Comparison of ENCODE assay signal across 9 cellular contexts in the genomic region with DNA sequence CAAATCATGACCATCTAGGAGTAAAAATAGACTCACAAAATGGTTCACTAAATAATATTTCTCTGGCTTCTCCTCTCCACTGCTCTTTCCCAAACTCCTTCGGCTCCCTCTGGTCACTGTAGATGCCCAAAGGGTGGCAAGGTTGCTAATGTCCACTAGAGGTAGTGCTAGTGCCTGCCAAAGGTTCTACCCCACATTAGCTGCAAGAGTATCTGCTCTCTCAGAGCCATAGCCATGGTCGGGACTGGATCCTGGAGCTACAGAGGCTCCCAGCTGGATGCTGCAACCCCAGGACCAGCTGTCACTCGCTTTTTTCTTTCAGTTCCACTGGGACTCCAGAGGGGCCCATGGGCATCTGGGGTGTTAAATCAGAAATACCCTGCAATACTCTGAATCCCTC. TPM values are rescaled to one million over a fixed set of nuclear protein-coding genes. Genes with fewer than 3 reads are reported as not detected.
DNase-seq lines count a peak whose midpoint lies in the region; ATAC-seq and TF ChIP-seq lines count a peak whose summit lies in the region.
"Had no signal": no experiment of that assay in that cellular context is flagged by ENCODE, and none has a peak within 500 bp of the region (broad histone marks: within the 10 kb centered on the region; RNA-seq: fewer than 3 reads in every experiment).

No MANE protein-coding gene starts in this region.

- POLR2A ChIA-PET in RWPE1 (lab: Yijun Ruan, JAX; ENCODE audit: low non-redundant PET) = no interaction called here

- peak; percentile 10 for DNase-seq in AG09309 (ENCODE audit: low read depth)
- DNase-seq in H7 = peak; percentile 79
- no peak for DNase-seq in RWPE1 (ENCODE audit: low spot score)
- peak; percentile 25 for DNase-seq in glomerular visceral epithelial cell (ENCODE audit: extremely low spot score)
- DNase-seq in amygdala (lab: John Stamatoyannopoulos, UW) = no peak
- no peak for DNase-seq in transverse colon
- DNase-seq: stimulated activated CD4-positive, alpha-beta T cell treated with anti-CD3 and anti-CD28 coated beads, Interleukin-4, amount 100 ng/mL, for 1 hour had no signal

- CTCF ChIA-PET in RWPE1 (lab: Yijun Ruan, JAX) = no interaction called here

- TF ChIP-seq EP300 in transverse colon (IDR thresholded peaks at IDR 0.05; ENCODE audit: low read depth) = no peak

- H3K4me3 ChIP-seq in AG09309 (ENCODE audit: control insufficient read depth, low read depth, low read length) = no peak overlapping the region
- H3K4me3 ChIP-seq in H7 (ENCODE audit: insufficient read depth, low read depth, low read length) = no peak overlapping the region
- no peak overlapping the region for H3K4me3 ChIP-seq in transverse colon

- WGBS in transverse colon (ENCODE audit: low coverage in 1 of 2), 2 donors = 40 to 48% methylated on average over 1 to 3 of the region's 3 CpGs

- no peaks in the 10 kb centered on the region for H3K4me1 ChIP-seq in transverse colon

- no peaks in the 10 kb centered on the region for H3K36me3 ChIP-seq in H7 (replicated peaks; ENCODE audit: control insufficient read depth, insufficient read depth, low read length)
- no peaks in the 10 kb centered on the region for H3K36me3 ChIP-seq in transverse colon

- H3K27me3 ChIP-seq in H7 (ENCODE audit: control insufficient read depth, insufficient read depth, low read length) (no peaks in the 10 kb centered on the region), transverse colon (no peaks in the 10 kb centered on the region)

- no peaks in the 10 kb centered on the region for H3K9me3 ChIP-seq in transverse colon

- TF ChIP-seq CTCF in AG09309 (IDR thresholded peaks at IDR 0.05; ENCODE audit: control insufficient read depth, insufficient read depth, low read depth, low read length, missing control alignments) (peak; percentile 68), RWPE1 (conservative IDR thresholded peaks at IDR 0.05; ENCODE audit: low read depth) (no peak), transverse colon (IDR thresholded peaks at IDR 0.05) (peak in 2 of 5 experiments; percentile 13 to 20)

- H3K27ac ChIP-seq in RWPE1 (peak overlapping the region; percentile 38; the same call in 1 of the 2 replicates), transverse colon (no peak overlapping the region)

- ATAC-seq in GM19351 (IDR thresholded peaks at IDR 0.05; ENCODE audit: unreplicated experiment) (no peak), HG03520 (IDR thresholded peaks at IDR 0.05; ENCODE audit: unreplicated experiment) (no peak)

- no peak for TF ChIP-seq POLR2A in transverse colon (IDR thresholded peaks at IDR 0.05)

- in situ Hi-C loops in transverse colon (cut with MboI; ENCODE audit: low pct_ligation_motif_present in 1 of 4, low pct_unique_long_range_greater_than_20kb in 1 of 4, low sequenced_read_pairs in 3 of 4) = no loop called here

- intact Hi-C loops in transverse colon (cut with DNase I; ENCODE audit: low total_unique reads) = no loop called here

RNA-seq across cellular contexts. Expression of a gene that starts 8.5 kb away (rescaled TPM):
- not detected in 2 replicates for total RNA-seq in H7 (2014; rRNA removed; shearing (Covaris generic))
- total RNA-seq in transverse colon = not detected

RNA-seq across cellular contexts. Expression of a gene that starts 12.8 kb away (rescaled TPM):
- not detected in 2 replicates for total RNA-seq in H7 (2014; rRNA removed; shearing (Covaris generic))
- under 1 TPM in 1 of 4 donors, not detected in 3; 0.48 TPM for total RNA-seq in transverse colon

RNA-seq across cellular contexts. Expression of a gene that starts 22.3 kb away (rescaled TPM):
- 15.7 and 17.9 TPM in 2 replicates for total RNA-seq in H7 (2014; rRNA removed; shearing (Covaris generic))
- 100 to 1,000 TPM in 1 of 4 donors, 10 to 100 TPM in 3; 74.1 to 168 (median 83.8) TPM for total RNA-seq in transverse colon

RNA-seq across cellular contexts. Expression of a gene that starts 56.9 kb away (rescaled TPM):
- not detected in 2 replicates for total RNA-seq in H7 (2014; rRNA removed; shearing (Covaris generic))
- total RNA-seq in transverse colon = 1 to 10 TPM in 2 of 4 donors, under 1 TPM in 1, not detected in 1; 0.80 to 1.8 (median 1.3) TPM

Comparison
In these comparisons a context has a peak if more than half of its experiments do, and no peak if none do; other contexts are left out.
1. DNase-seq: peak in AG09309 (single experiment), H7 (single experiment) and glomerular visceral epithelial cell (single experiment); none in RWPE1 (single experiment), amygdala (0 of 56) and transverse colon (single experiment).